ENCODE assay signal across 29 cellular contexts in the genomic region with DNA sequence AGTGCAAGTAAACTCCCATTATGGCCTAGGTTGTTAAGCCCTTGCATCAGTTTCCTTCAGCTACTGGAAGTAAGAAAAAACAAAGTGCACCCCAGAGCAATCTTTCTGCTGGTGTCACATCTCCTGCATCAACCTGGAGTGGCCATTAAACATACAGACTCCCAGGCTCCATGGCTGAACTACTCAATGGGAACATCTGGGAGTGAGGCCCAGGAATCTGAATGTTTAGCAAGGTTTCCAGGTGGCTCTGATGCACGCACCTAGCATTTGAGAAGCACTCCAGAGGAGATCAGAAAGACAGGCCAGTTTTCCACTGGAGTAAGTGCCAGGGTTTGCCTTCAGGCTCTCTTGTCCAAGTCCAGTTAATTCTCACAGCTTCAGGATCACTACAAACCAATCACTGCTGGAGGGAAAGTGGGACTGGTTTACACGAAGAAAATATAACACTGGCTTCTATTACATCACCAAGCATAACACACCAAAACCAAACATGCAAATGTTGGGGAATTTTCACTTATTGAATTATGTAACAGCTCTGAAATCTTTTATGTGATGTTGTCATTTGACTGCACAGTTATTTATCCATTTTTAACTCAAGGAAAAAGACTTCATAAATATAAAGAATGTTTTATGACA. TPM values are rescaled to one million over a fixed set of nuclear protein-coding genes. Genes with fewer than 3 reads are reported as not detected.
DNase-seq lines count a peak whose midpoint lies in the region; ATAC-seq, FAIRE-seq and TF ChIP-seq lines count a peak whose summit lies in the region.
"Had no signal": no experiment of that assay in that cellular context is flagged by ENCODE, and none has a peak within 500 bp of the region (broad histone marks: within the 10 kb centered on the region; RNA-seq: fewer than 3 reads in every experiment).

No MANE protein-coding gene starts in this region.

- H3K9me3 Mint-ChIP-seq in immature natural killer cell: peaks cover 0 to 4% (median 0%) of the 10 kb centered on the region in 6 donors
- H3K9me3 Mint-ChIP-seq: activated naive CD4-positive, alpha-beta T cell treated with anti-CD3 and anti-CD28 coated beads, Interleukin-2, amount 50 U/mL, for 24 hours; memory B cell had no signal

- H3K4me3 Mint-ChIP-seq in immature natural killer cell: no peak overlapping the region
- H3K4me3 Mint-ChIP-seq: activated naive CD4-positive, alpha-beta T cell treated with anti-CD3 and anti-CD28 coated beads, Interleukin-2, amount 50 U/mL, for 24 hours; effector memory CD8-positive, alpha-beta T cell; memory B cell; naive B cell had no signal

- no peak for TF ChIP-seq POLR2A in A549 (IDR thresholded peaks at IDR 0.05; ENCODE audit: low read length)
- TF ChIP-seq POLR2A in H54 (IDR thresholded peaks at IDR 0.05; ENCODE audit: low read depth, low read length): no peak

- H3K27me3 Mint-ChIP-seq in immature natural killer cell (ENCODE audit: low read depth in 3 of 3): peaks cover 2 to 8% (median 3%) of the 10 kb centered on the region in 3 donors
- H3K27me3 Mint-ChIP-seq: memory B cell, naive B cell had no signal

- FAIRE-seq in A549 (lab: Jason Lieb, UNC): no peak
- peak; percentile 33 for FAIRE-seq in H54 (lab: Jason Lieb, UNC)
- FAIRE-seq in kidney (lab: Jason Lieb, UNC): peak; percentile 38
- FAIRE-seq: GM18507, HepG2 had no signal

- CTCF ChIA-PET in A549 (lab: Yijun Ruan, JAX): interaction anchor here (1.4 kb wide), 1 partner anchor 98 kb away, joined by 3 read pairs; no protein-coding TSS in a partner anchor
- CTCF ChIA-PET in PC-3 (lab: Charles Lee): no interaction called here

- H3K9me2 ChIP-seq in PC-3 (replicated peaks; ENCODE audit: low read length): no peaks in the 10 kb centered on the region

- no peaks in the 10 kb centered on the region for H3K36me3 Mint-ChIP-seq in immature natural killer cell
- H3K36me3 Mint-ChIP-seq: activated naive CD4-positive, alpha-beta T cell treated with anti-CD3 and anti-CD28 coated beads, Interleukin-2, amount 50 U/mL, for 24 hours; memory B cell; naive B cell had no signal

- intact Hi-C loops in kidney (cut with DNase I) (no loop called here), PC-3 (cut with micrococcal nuclease) (no loop called here)

- peak overlapping the region; percentile 26 for H3K4me2 ChIP-seq in A549
- H3K4me2 ChIP-seq in PC-3 (ENCODE audit: low read length): no peak overlapping the region
- H3K4me2 ChIP-seq: BLaER1 treated with 17β-estradiol and CSF1 and Interleukin-3, amounts not matched to agents 10 nM and 100 nM had no signal

- TF ChIP-seq RAD21 in A549 (conservative IDR thresholded peaks at IDR 0.05 in 1 of 2, IDR thresholded peaks at IDR 0.05 in 1 of 2): no peak

- no peak overlapping the region for H3K4me3 ChIP-seq in A549
- no peak overlapping the region for H3K4me3 ChIP-seq in astrocyte of the spinal cord (ENCODE audit: low read depth, low read length)
- no peak overlapping the region for H3K4me3 ChIP-seq in kidney (ENCODE audit: low read length in 2 of 2)
- H3K4me3 ChIP-seq in PC-3 (ENCODE audit: low read length): no peak overlapping the region
- H3K4me3 ChIP-seq: BLaER1 treated with 17β-estradiol and CSF1 and Interleukin-3, amounts not matched to agents 10 nM and 100 nM; esophagus muscularis mucosa; HAP-1; right lobe of liver; upper lobe of left lung had no signal

- H3K27ac Mint-ChIP-seq in immature natural killer cell: no peak overlapping the region
- H3K27ac Mint-ChIP-seq: activated naive CD4-positive, alpha-beta T cell treated with anti-CD3 and anti-CD28 coated beads, Interleukin-2, amount 50 U/mL, for 24 hours; effector memory CD8-positive, alpha-beta T cell; memory B cell; naive B cell had no signal

- no peak for TF ChIP-seq EP300 in A549 (IDR thresholded peaks at IDR 0.05)

- no peak for DNase-seq in A549 (ENCODE audit: low read depth in 1 of 2, low spot score in 1 of 2)
- DNase-seq in H54 (ENCODE audit: insufficient read length, low spot score): no peak
- DNase-seq in astrocyte of the spinal cord (ENCODE audit: low read depth, low spot score): peak; percentile 39
- no peak for DNase-seq in kidney
- DNase-seq in immature natural killer cell: no peak
- DNase-seq in ecto neural progenitor cell (ENCODE audit: low spot score): no peak
- no peak for DNase-seq in PC-3
- DNase-seq: ACHN; activated CD4-positive, alpha-beta T cell treated with anti-CD3 and anti-CD28 coated beads, Interleukin-2, amount 50 U/mL, for 1 hour; aorta; effector memory CD8-positive, alpha-beta T cell; kidney glomerular epithelial cell; naive B cell; NCI-H2081 treated with DMSO at 0.1 percent for 48 hours; occipital lobe; right lobe of liver; stimulated activated CD4-positive, alpha-beta T cell treated with anti-CD3 and anti-CD28 coated beads, Interleukin-15, amount 100 ng/mL, for 24 hours; stimulated activated CD8-positive, alpha-beta memory T cell treated with anti-CD3 and anti-CD28 coated beads, Interleukin-4, amount 100 ng/mL, for 48 hours; upper lobe of left lung had no signal

- ATAC-seq in A549: no peak
- ATAC-seq in PC-3: no peak
- ATAC-seq in HG02763 (IDR thresholded peaks at IDR 0.05; ENCODE audit: unreplicated experiment): no peak
- ATAC-seq: effector memory CD8-positive, alpha-beta T cell had no signal

- H3K79me2 ChIP-seq in PC-3 (ENCODE audit: low read length): no peaks in the 10 kb centered on the region

- H3K27ac ChIP-seq in A549: 0 out of 6 replicates have a peak overlapping the region, but pooled peaks of 1 of the 2 experiments have one; percentile 32
- H3K27ac ChIP-seq in kidney (ENCODE audit: low read depth in 2 of 2, low read length in 2 of 2): no peak overlapping the region
- no peak overlapping the region for H3K27ac ChIP-seq in PC-3 (ENCODE audit: low read length)
- H3K27ac ChIP-seq: BLaER1 treated with 17β-estradiol and CSF1 and Interleukin-3, amounts not matched to agents 10 nM and 100 nM; esophagus muscularis mucosa; right lobe of liver; RWPE1; upper lobe of left lung had no signal

- H3K36me3 ChIP-seq in kidney (ENCODE audit: control insufficient read depth in 1 of 2, insufficient read depth in 2 of 2, low read length in 2 of 2) (no peaks in the 10 kb centered on the region), PC-3 (ENCODE audit: low read depth, low read length) (no peaks in the 10 kb centered on the region)
- H3K36me3 ChIP-seq: BLaER1 treated with 17β-estradiol and CSF1 and Interleukin-3, amounts not matched to agents 10 nM and 100 nM; esophagus muscularis mucosa; HAP-1; right lobe of liver; upper lobe of left lung had no signal

- H3K4me1 Mint-ChIP-seq in immature natural killer cell: no peaks in the 10 kb centered on the region
- H3K4me1 Mint-ChIP-seq: activated naive CD4-positive, alpha-beta T cell treated with anti-CD3 and anti-CD28 coated beads, Interleukin-2, amount 50 U/mL, for 24 hours; memory B cell; naive B cell had no signal

- no peaks in the 10 kb centered on the region for H3K27me3 ChIP-seq in PC-3 (ENCODE audit: low read length)
- H3K27me3 ChIP-seq: esophagus muscularis mucosa, right lobe of liver, upper lobe of left lung had no signal

- BruUV-seq in PC-3 (replicated peaks; lab: Mats Ljungman, UMichigan): no TSS peak

- no peak for TF ChIP-seq CTCF in A549 (IDR thresholded peaks at IDR 0.05)
- TF ChIP-seq CTCF in astrocyte of the spinal cord (IDR thresholded peaks at IDR 0.05; ENCODE audit: low read depth, low read length): no peak
- no peak for TF ChIP-seq CTCF in kidney (IDR thresholded peaks at IDR 0.05; ENCODE audit: borderline replicate concordance, extremely low read depth, insufficient read depth)
- no peak for TF ChIP-seq CTCF in PC-3 (conservative IDR thresholded peaks at IDR 0.05; ENCODE audit: low read depth, low read length)

- no peaks in the 10 kb centered on the region for H4K20me1 ChIP-seq in PC-3 (ENCODE audit: low read length)
- H4K20me1 ChIP-seq: BLaER1 treated with 17β-estradiol and CSF1 and Interleukin-3, amounts not matched to agents 10 nM and 100 nM had no signal

- POLR2A ChIA-PET in A549 (lab: Yijun Ruan, JAX) (no interaction called here), PC-3 (lab: Charles Lee; ENCODE audit: unreplicated experiment) (no interaction called here)

- H3F3A ChIP-seq in PC-3 (ENCODE audit: low read length, unreplicated experiment): no peaks in the 10 kb centered on the region

- H3K9ac ChIP-seq in kidney (ENCODE audit: low read length in 2 of 2): no peak overlapping the region
- H3K9ac ChIP-seq in PC-3 (ENCODE audit: low read length): no peak overlapping the region
- H3K9ac ChIP-seq: BLaER1 treated with 17β-estradiol and CSF1 and Interleukin-3, amounts not matched to agents 10 nM and 100 nM had no signal

- WGBS in A549 (ENCODE audit: missing lambda C conversion rate): 55% methylated on average over 2 of the region's 2 CpGs

- in situ Hi-C loops in astrocyte of the spinal cord (cut with HindIII; ENCODE audit: low sequenced_read_pairs): no loop called here

- H3K9me3 ChIP-seq in A549: no peaks in the 10 kb centered on the region
- H3K9me3 ChIP-seq in kidney (ENCODE audit: control insufficient read depth in 1 of 2, low read length in 2 of 2): no peaks in the 10 kb centered on the region
- no peaks in the 10 kb centered on the region for H3K9me3 ChIP-seq in PC-3 (ENCODE audit: low read length)
- H3K9me3 ChIP-seq: esophagus muscularis mucosa, HAP-1, right lobe of liver, upper lobe of left lung had no signal

- H3K4me1 ChIP-seq in A549: peaks cover 25% of the 10 kb centered on the region
- H3K4me1 ChIP-seq in kidney (ENCODE audit: control insufficient read depth in 1 of 2, insufficient read depth in 1 of 2, low read depth in 1 of 2, low read length in 2 of 2): no peaks in the 10 kb centered on the region
- H3K4me1 ChIP-seq in PC-3 (ENCODE audit: insufficient read depth, low read length): peaks cover 9% of the 10 kb centered on the region; the same call in 1 of the 2 replicates
- H3K4me1 ChIP-seq: HAP-1, right lobe of liver, upper lobe of left lung had no signal

- H2AFZ ChIP-seq in PC-3 (ENCODE audit: low read length): no peak overlapping the region

TF ChIP-seq in A549, 52 proteins besides CTCF, POLR2A, EP300 and RAD21 (continues in another document):
- TF ChIP-seq SREBF2 (IDR thresholded peaks at IDR 0.05) (no peak), JUN (IDR thresholded peaks at IDR 0.05) (no peak), EHMT2 (IDR thresholded peaks at IDR 0.05; ENCODE audit: low read depth) (no peak), RARB (CRISPR knock-in tag; IDR thresholded peaks at IDR 0.05) (no peak), GATA3 (IDR thresholded peaks at IDR 0.05; ENCODE audit: borderline replicate concordance) (no peak), POLR2AphosphoS2 (conservative IDR thresholded peaks at IDR 0.05; ENCODE audit: low read length) (no peak), TP53 (CRISPR knock-in tag; IDR thresholded peaks at IDR 0.05) (no peak)

RNA-seq across cellular contexts. Expression of a gene that starts 22.3 kb away (rescaled TPM):
- 0.13 and 0.23 TPM in 2 replicates for polyA plus RNA-seq in A549 (2011; rRNA removed)
- polyA plus RNA-seq in A549 (2012; cell fraction: cytosol; rRNA removed): 0.04 TPM in 2 replicates
- 0.10 and 0.13 TPM in 2 replicates for polyA plus RNA-seq in A549 (2012; cell fraction: nucleus; rRNA removed)
- 0.05 to 0.56 TPM (median 0.12 TPM) in 3 replicates for polyA plus RNA-seq in A549 (2017; fragmentation: RNase III; extraction: RNeasy Plus Mini Kit Qiagen cat#74134 plus additional on column Dnase treatment)
- polyA minus RNA-seq in A549 (2011; rRNA and poly(A)+ RNA removed): 0.15 and 0.62 TPM in 2 replicates
- total RNA-seq in kidney: 1.5 TPM
- polyA plus RNA-seq in kidney (ENCODE audit: insufficient read depth, low read depth, low replicate concordance): 2.1 TPM
- polyA plus RNA-seq in immature natural killer cell: under 1 TPM in 1 of 3 donors, not detected in 2; 0.08 TPM
- total RNA-seq in PC-3 (2014; rRNA removed): 0.23 and 0.29 TPM in 2 replicates
- total RNA-seq: NCI-H460 had no signal
